In genomic region chr4:168028568-168028967, GRCh38 we compare ENCODE assay signal across 1 cellular context.
TF ChIP-seq lines count a peak whose summit lies in the region.

No MANE protein-coding gene starts in this region.

TF ChIP-seq in SK-N-SH treated with all-trans-retinoic acid at 6 μM for 48 hours, 23 proteins besides CTCF, POLR2A, EP300 and RAD21 (continued from another document):
- TF ChIP-seq ARNTL (CRISPR knock-in tag; IDR thresholded peaks at IDR 0.05; ENCODE audit: borderline replicate concordance, low read depth) (no peak), RARB (CRISPR knock-in tag; IDR thresholded peaks at IDR 0.05) (no peak), TOX (CRISPR knock-in tag; IDR thresholded peaks at IDR 0.05; ENCODE audit: borderline replicate concordance) (no peak), OSR1 (CRISPR knock-in tag; IDR thresholded peaks at IDR 0.05) (no peak)
